In genomic region chr11:59144579-59145345, GRCh38 we compare ENCODE assay signal across 1 cellular context.
TF ChIP-seq lines count a peak whose summit lies in the region.

No MANE protein-coding gene starts in this region.

TF ChIP-seq in IMR-90, 13 proteins besides CTCF, POLR2A, EP300 and RAD21:
- TF ChIP-seq MXI1 (IDR thresholded peaks at IDR 0.05; ENCODE audit: borderline replicate concordance, low read depth, low read length), result peak; percentile 95
- no peak for TF ChIP-seq SMC3 (IDR thresholded peaks at IDR 0.05; ENCODE audit: low read depth, low read length)
